In genomic region chr2:197168705-197169104, GRCh38 we compare ENCODE assay signal across 8 cellular contexts.
DNase-seq lines count a peak whose midpoint lies in the region; TF ChIP-seq lines count a peak whose summit lies in the region.

No MANE protein-coding gene starts in this region.

- peak; percentile 34 for TF ChIP-seq CTCF in coronary artery (IDR thresholded peaks at IDR 0.05)

- no peaks in the 10 kb centered on the region for H3K9me3 ChIP-seq in HAP-1

- no peak overlapping the region for H3K27ac ChIP-seq in coronary artery

- in situ Hi-C loops in HAP-1 (cut with MboI; ENCODE audit: low sequenced_read_pairs) = no loop called here

- H3K27me3 ChIP-seq in HAP-1 (ENCODE audit: low read depth) = peaks cover 4% of the 10 kb centered on the region; the same call in 1 of the 2 replicates

- H3K36me3 ChIP-seq in HAP-1 (replicated peaks) = no peaks in the 10 kb centered on the region

- DNase-seq in NCI-H1417 (lab: John Stamatoyannopoulos, UW) = peak; percentile 25 to 64 (median 46)
- no peak for DNase-seq in NCI-H1417 treated with DMSO at 0.1 percent for 48 hours (lab: John Stamatoyannopoulos, UW)
- DNase-seq in HAP-1 (ENCODE audit: low spot score in 2 of 2) = peak; percentile 42 to 85
- DNase-seq in NCI-H1436 treated with DMSO at 0.1 percent for 48 hours (lab: John Stamatoyannopoulos, UW) = peak; percentile 19
- peak; percentile 53 for DNase-seq in activated CD4-positive, alpha-beta T cell treated with anti-CD3 and anti-CD28 coated beads for 1 hour
- no peak for DNase-seq in coronary artery (ENCODE audit: low spot score)
- DNase-seq in medulla oblongata (ENCODE audit: extremely low spot score) = peak; percentile 84
- DNase-seq in stimulated activated CD8-positive, alpha-beta memory T cell treated with anti-CD3 and anti-CD28 coated beads, Interleukin-2, amount 100 ng/mL, for 1 hour (ENCODE audit: low read depth in 2 of 2) = peak; percentile 50 to 59

- H3K4me3 ChIP-seq in HAP-1 (no peak overlapping the region), coronary artery (no peak overlapping the region)

- H3K4me1 ChIP-seq in HAP-1 = no peaks in the 10 kb centered on the region

Comparison
In these comparisons a context has a peak if more than half of its experiments do, and no peak if none do; other contexts are left out.
1. DNase-seq: peak in NCI-H1417 (3 of 3), HAP-1 (2 of 2), NCI-H1436 treated with DMSO at 0.1 percent for 48 hours (single experiment), activated CD4-positive, alpha-beta T cell treated with anti-CD3 and anti-CD28 coated beads for 1 hour (single experiment), medulla oblongata (single experiment) and stimulated activated CD8-positive, alpha-beta memory T cell treated with anti-CD3 and anti-CD28 coated beads, Interleukin-2, amount 100 ng/mL, for 1 hour (2 of 2); none in NCI-H1417 treated with DMSO at 0.1 percent for 48 hours (single experiment) and coronary artery (single experiment).